In genomic region chr12:40587970-40588369, GRCh38 we compare ENCODE assay signal across 21 cellular contexts.
DNase-seq lines count a peak whose midpoint lies in the region; ATAC-seq, FAIRE-seq and TF ChIP-seq lines count a peak whose summit lies in the region.
"Had no signal": no experiment of that assay in that cellular context is flagged by ENCODE, and none has a peak within 500 bp of the region (broad histone marks: within the 10 kb centered on the region; RNA-seq: fewer than 3 reads in every experiment).

No MANE protein-coding gene starts in this region.

- no peak overlapping the region for H4K8ac ChIP-seq in neuronal stem cell (ENCODE audit: low read depth, low read length)

- no peak overlapping the region for H2BK120ac ChIP-seq in neuronal stem cell (ENCODE audit: low read depth, low read length)

- TF ChIP-seq CTCF in A549 (IDR thresholded peaks at IDR 0.05) = no peak
- no peak for TF ChIP-seq CTCF in foreskin keratinocyte (conservative IDR thresholded peaks at IDR 0.05)

- H3K18ac ChIP-seq in neuronal stem cell (ENCODE audit: low read length) = no peak overlapping the region

- no peak for TF ChIP-seq RAD21 in A549 (conservative IDR thresholded peaks at IDR 0.05 in 1 of 2, IDR thresholded peaks at IDR 0.05 in 1 of 2)

- H3K4me1 ChIP-seq in A549 = peaks cover 8% of the 10 kb centered on the region; the same call in 1 of the 3 replicates
- peaks cover 12% of the 10 kb centered on the region for H3K4me1 ChIP-seq in foreskin keratinocyte
- no peaks in the 10 kb centered on the region for H3K4me1 ChIP-seq in neuronal stem cell (ENCODE audit: control insufficient read depth in 2 of 2, insufficient read depth in 1 of 2, low read depth in 1 of 2, low read length in 2 of 2)
- H3K4me1 ChIP-seq: BE2C had no signal

- H3K79me1 ChIP-seq in neuronal stem cell (ENCODE audit: low read depth, low read length) = no peaks in the 10 kb centered on the region

- H3K9me3 ChIP-seq in A549 (no peaks in the 10 kb centered on the region), neuronal stem cell (replicated peaks in 1 of 2; ENCODE audit: control insufficient read depth in 2 of 2, insufficient read depth in 1 of 2, low read depth in 1 of 2, low read length in 2 of 2) (no peaks in the 10 kb centered on the region)
- H3K9me3 ChIP-seq: BE2C had no signal

- H3K14ac ChIP-seq in neuronal stem cell (ENCODE audit: low read length) = no peak overlapping the region

- H2AK5ac ChIP-seq in neuronal stem cell (ENCODE audit: low read depth, low read length) = no peak overlapping the region

- no peak overlapping the region for H2BK15ac ChIP-seq in neuronal stem cell (ENCODE audit: low read length)

- H3K4me3 ChIP-seq in A549 (no peak overlapping the region), neuronal stem cell (ENCODE audit: low read length in 2 of 2) (no peak overlapping the region)
- H3K4me3 ChIP-seq: BLaER1 had no signal

- no peak overlapping the region for H3K23ac ChIP-seq in neuronal stem cell (ENCODE audit: low read depth, low read length, poor library complexity)

- DNase-seq in A549 (ENCODE audit: low read depth in 1 of 2, low spot score in 1 of 2) = no peak
- DNase-seq in SK-N-DZ (ENCODE audit: low spot score) = peak; percentile 18
- DNase-seq in foreskin keratinocyte = peak; percentile 46 to 68
- DNase-seq in SKM-1 (lab: John Stamatoyannopoulos, UW; ENCODE audit: unreplicated experiment) = no peak
- no peak for DNase-seq in neuronal stem cell (ENCODE audit: low spot score)
- DNase-seq: ACHN; BE2C; C1 segment of cervical spinal cord; CD4-positive, alpha-beta memory T cell; CD4-positive, CD25-positive, alpha-beta regulatory T cell; CD8-positive, alpha-beta memory T cell; COR-L47; DMS79 treated with DMSO at 0.1 percent for 48 hours; GF-D8 had no signal

- no peaks in the 10 kb centered on the region for H3K36me3 ChIP-seq in neuronal stem cell (replicated peaks in 1 of 2; ENCODE audit: control insufficient read depth in 2 of 2, insufficient read depth in 2 of 2, low read length in 2 of 2)
- H3K36me3 ChIP-seq: BE2C, BLaER1 had no signal

- POLR2A ChIA-PET in A549 (lab: Yijun Ruan, JAX) = no interaction called here

- CTCF ChIA-PET in A549 (lab: Yijun Ruan, JAX) = no interaction called here

- ATAC-seq in A549 = no peak
- ATAC-seq in foreskin keratinocyte = peak; percentile 57
- no peak for ATAC-seq in SK-N-SH treated with all-trans-retinoic acid at 6 μM for 48 hours

- no peak overlapping the region for H3K27ac ChIP-seq in A549
- no peak overlapping the region for H3K27ac ChIP-seq in foreskin keratinocyte
- H3K27ac ChIP-seq in neuronal stem cell (replicated peaks; ENCODE audit: low read length) = no peak overlapping the region
- H3K27ac ChIP-seq: 22Rv1, BLaER1 had no signal

- H3K27me3 ChIP-seq in foreskin keratinocyte = no peaks in the 10 kb centered on the region
- H3K27me3 ChIP-seq in neuronal stem cell (ENCODE audit: control insufficient read depth in 3 of 3, insufficient read depth in 3 of 3, low read depth in 1 of 3, low read length in 3 of 3) = no peaks in the 10 kb centered on the region
- H3K27me3 ChIP-seq: BE2C, BLaER1 had no signal

- WGBS in A549 (ENCODE audit: missing lambda C conversion rate) = 81% methylated on average over 3 of the region's 3 CpGs
- no CpG with 5 or more reads among the region's 3 CpGs for WGBS in neuronal stem cell (ENCODE audit: extremely low coverage in 2 of 2, insufficient read length in 2 of 2, insufficient replicate concordance in 1 of 2), 2 donors

- no peak for TF ChIP-seq EP300 in A549 (IDR thresholded peaks at IDR 0.05)

- no peak overlapping the region for H3K4me2 ChIP-seq in A549
- H3K4me2 ChIP-seq in neuronal stem cell (ENCODE audit: insufficient read depth, low read length, poor library complexity, severe bottlenecking) = no peak overlapping the region
- H3K4me2 ChIP-seq: BLaER1 had no signal

- H3K4ac ChIP-seq in neuronal stem cell (ENCODE audit: low read length) = no peak overlapping the region

- peak; percentile 76 for FAIRE-seq in A549 (lab: Jason Lieb, UNC)
- FAIRE-seq: D721Med, G401.6, GM12891, GM19239 had no signal

- no peak overlapping the region for H2BK12ac ChIP-seq in neuronal stem cell (ENCODE audit: low read length)

- H2BK5ac ChIP-seq in neuronal stem cell (ENCODE audit: low read length) = no peak overlapping the region

- no peak overlapping the region for H2AFZ ChIP-seq in neuronal stem cell (ENCODE audit: low read length)

- no peak overlapping the region for H3K9ac ChIP-seq in neuronal stem cell (ENCODE audit: low read depth, low read length, poor library complexity)
- H3K9ac ChIP-seq: BLaER1 had no signal

- H4K91ac ChIP-seq in neuronal stem cell (ENCODE audit: low read depth, low read length, poor library complexity) = no peak overlapping the region

- no peak for TF ChIP-seq POLR2A in A549 (IDR thresholded peaks at IDR 0.05; ENCODE audit: low read length)

TF ChIP-seq in A549, 52 proteins besides CTCF, POLR2A, EP300 and RAD21:
- TF ChIP-seq ESRRA (IDR thresholded peaks at IDR 0.05; ENCODE audit: borderline replicate concordance, low read length) (no peak), HEYL (CRISPR knock-in tag; IDR thresholded peaks at IDR 0.05) (no peak), JUN (IDR thresholded peaks at IDR 0.05) (no peak)

TF ChIP-seq in SK-N-SH treated with all-trans-retinoic acid at 6 μM for 48 hours, 23 proteins besides CTCF, POLR2A, EP300 and RAD21 (continues in another document):
- TF ChIP-seq PPARA (CRISPR knock-in tag; IDR thresholded peaks at IDR 0.05; ENCODE audit: borderline replicate concordance) (no peak), ZNF565 (CRISPR knock-in tag; conservative IDR thresholded peaks at IDR 0.05; ENCODE audit: low read depth) (no peak), GLIS3 (CRISPR knock-in tag; IDR thresholded peaks at IDR 0.05) (no peak), ZNF8 (CRISPR knock-in tag; IDR thresholded peaks at IDR 0.05) (no peak), ARNTL (CRISPR knock-in tag; IDR thresholded peaks at IDR 0.05; ENCODE audit: borderline replicate concordance, low read depth) (no peak), RARB (CRISPR knock-in tag; IDR thresholded peaks at IDR 0.05) (no peak), OSR1 (CRISPR knock-in tag; IDR thresholded peaks at IDR 0.05) (no peak), ZFP3 (CRISPR knock-in tag; IDR thresholded peaks at IDR 0.05) (no peak), PATZ1 (CRISPR knock-in tag; IDR thresholded peaks at IDR 0.05; ENCODE audit: borderline replicate concordance) (no peak), SNAI2 (CRISPR knock-in tag; IDR thresholded peaks at IDR 0.05) (no peak), ESRRG (CRISPR knock-in tag; IDR thresholded peaks at IDR 0.05) (no peak), ZFP30 (CRISPR knock-in tag; IDR thresholded peaks at IDR 0.05) (no peak), TCF4 (CRISPR knock-in tag; IDR thresholded peaks at IDR 0.05; ENCODE audit: borderline replicate concordance) (no peak)
- TF ChIP-seq, protein P1, sequence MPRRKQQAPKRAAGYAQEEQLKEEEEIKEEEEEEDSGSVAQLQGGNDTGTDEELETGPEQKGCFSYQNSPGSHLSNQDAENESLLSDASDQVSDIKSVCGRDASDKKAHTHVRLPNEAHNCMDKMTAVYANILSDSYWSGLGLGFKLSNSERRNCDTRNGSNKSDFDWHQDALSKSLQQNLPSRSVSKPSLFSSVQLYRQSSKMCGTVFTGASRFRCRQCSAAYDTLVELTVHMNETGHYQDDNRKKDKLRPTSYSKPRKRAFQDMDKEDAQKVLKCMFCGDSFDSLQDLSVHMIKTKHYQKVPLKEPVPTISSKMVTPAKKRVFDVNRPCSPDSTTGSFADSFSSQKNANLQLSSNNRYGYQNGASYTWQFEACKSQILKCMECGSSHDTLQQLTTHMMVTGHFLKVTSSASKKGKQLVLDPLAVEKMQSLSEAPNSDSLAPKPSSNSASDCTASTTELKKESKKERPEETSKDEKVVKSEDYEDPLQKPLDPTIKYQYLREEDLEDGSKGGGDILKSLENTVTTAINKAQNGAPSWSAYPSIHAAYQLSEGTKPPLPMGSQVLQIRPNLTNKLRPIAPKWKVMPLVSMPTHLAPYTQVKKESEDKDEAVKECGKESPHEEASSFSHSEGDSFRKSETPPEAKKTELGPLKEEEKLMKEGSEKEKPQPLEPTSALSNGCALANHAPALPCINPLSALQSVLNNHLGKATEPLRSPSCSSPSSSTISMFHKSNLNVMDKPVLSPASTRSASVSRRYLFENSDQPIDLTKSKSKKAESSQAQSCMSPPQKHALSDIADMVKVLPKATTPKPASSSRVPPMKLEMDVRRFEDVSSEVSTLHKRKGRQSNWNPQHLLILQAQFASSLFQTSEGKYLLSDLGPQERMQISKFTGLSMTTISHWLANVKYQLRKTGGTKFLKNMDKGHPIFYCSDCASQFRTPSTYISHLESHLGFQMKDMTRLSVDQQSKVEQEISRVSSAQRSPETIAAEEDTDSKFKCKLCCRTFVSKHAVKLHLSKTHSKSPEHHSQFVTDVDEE (CRISPR knock-in tag; IDR thresholded peaks at IDR 0.05) = no peak
- TF ChIP-seq, protein P2, sequence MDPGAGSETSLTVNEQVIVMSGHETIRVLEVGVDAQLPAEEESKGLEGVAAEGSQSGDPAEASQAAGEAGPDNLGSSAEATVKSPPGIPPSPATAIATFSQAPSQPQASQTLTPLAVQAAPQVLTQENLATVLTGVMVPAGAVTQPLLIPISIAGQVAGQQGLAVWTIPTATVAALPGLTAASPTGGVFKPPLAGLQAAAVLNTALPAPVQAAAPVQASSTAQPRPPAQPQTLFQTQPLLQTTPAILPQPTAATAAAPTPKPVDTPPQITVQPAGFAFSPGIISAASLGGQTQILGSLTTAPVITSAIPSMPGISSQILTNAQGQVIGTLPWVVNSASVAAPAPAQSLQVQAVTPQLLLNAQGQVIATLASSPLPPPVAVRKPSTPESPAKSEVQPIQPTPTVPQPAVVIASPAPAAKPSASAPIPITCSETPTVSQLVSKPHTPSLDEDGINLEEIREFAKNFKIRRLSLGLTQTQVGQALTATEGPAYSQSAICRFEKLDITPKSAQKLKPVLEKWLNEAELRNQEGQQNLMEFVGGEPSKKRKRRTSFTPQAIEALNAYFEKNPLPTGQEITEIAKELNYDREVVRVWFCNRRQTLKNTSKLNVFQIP (CRISPR knock-in tag; IDR thresholded peaks at IDR 0.05; ENCODE audit: borderline replicate concordance, low read depth) = no peak

Comparison
In these comparisons a context has a peak if more than half of its experiments do, and no peak if none do; other contexts are left out.
1. DNase-seq: peak in SK-N-DZ (single experiment) and foreskin keratinocyte (2 of 2); none in A549 (0 of 2), SKM-1 (single experiment) and neuronal stem cell (single experiment).